In genomic region chr19:2495651-2496316, GRCh38 we compare ENCODE assay signal across 9 cellular contexts. TPM values are rescaled to one million over a fixed set of nuclear protein-coding genes. Genes with fewer than 3 reads are reported as not detected.
A peak's percentile ranks its signal among the peaks of the same experiment; 100 is the strongest.
DNase-seq lines count a peak whose midpoint lies in the region; ATAC-seq and TF ChIP-seq lines count a peak whose summit lies in the region.
"Had no signal": no experiment of that assay in that cellular context is flagged by ENCODE, and none has a peak within 500 bp of the region (broad histone marks: within the 10 kb centered on the region; RNA-seq: fewer than 3 reads in every experiment).

No MANE protein-coding gene starts in this region.

- H3K36me3 Mint-ChIP-seq in natural killer cell treated with Interleukin-12 subunit alpha and Interleukin-12 subunit beta and Interleukin-15 and Interleukin-18, amount 100 ng/mL, for 72 hours, result no peaks in the 10 kb centered on the region

- peak overlapping the region; percentile 73 for H3K4me2 ChIP-seq in OCI-LY7 (ENCODE audit: low read length)

- CTCF ChIA-PET in OCI-LY7 (lab: Charles Lee; ENCODE audit: unreplicated experiment), result interaction anchor here (1.1 kb wide), 1 partner anchor 20 kb away, joined by 3 read pairs; the partner anchor contains the start of gene GADD45B

- ATAC-seq in natural killer cell treated with Interleukin-12 subunit alpha and Interleukin-12 subunit beta and Interleukin-15 and Interleukin-18, amount 100 ng/mL, for 72 hours, result peak in 1 of 2 donors; percentile 1
- ATAC-seq in HG02884 (IDR thresholded peaks at IDR 0.05; ENCODE audit: unreplicated experiment) (no peak), HG02678 (IDR thresholded peaks at IDR 0.05; ENCODE audit: unreplicated experiment) (no peak)

- no peaks in the 10 kb centered on the region for H4K20me1 ChIP-seq in OCI-LY7 (ENCODE audit: insufficient read depth, low read length)

- no peak overlapping the region for H2AFZ ChIP-seq in OCI-LY7 (ENCODE audit: low read length)

- intact Hi-C loops in OCI-LY7 (cut with micrococcal nuclease; ENCODE audit: unreplicated experiment), result no loop called here

- H3K4me3 Mint-ChIP-seq in natural killer cell treated with Interleukin-12 subunit alpha and Interleukin-12 subunit beta and Interleukin-15 and Interleukin-18, amount 100 ng/mL, for 72 hours, result peak overlapping the region; percentile 51

- H3K9me2 ChIP-seq in OCI-LY7 (ENCODE audit: insufficient read depth, low read length), result no peaks in the 10 kb centered on the region

- H3K9me3 Mint-ChIP-seq in natural killer cell treated with Interleukin-12 subunit alpha and Interleukin-12 subunit beta and Interleukin-15 and Interleukin-18, amount 100 ng/mL, for 72 hours, result no peaks in the 10 kb centered on the region

- H3K4me3 ChIP-seq in OCI-LY7 (ENCODE audit: low read depth, low read length, poor library complexity, severe bottlenecking), result peak overlapping the region; percentile 67

- no peaks in the 10 kb centered on the region for H3K9me3 ChIP-seq in OCI-LY7 (ENCODE audit: low read length)
- H3K9me3 ChIP-seq: neutrophil had no signal

- H3K79me2 ChIP-seq in OCI-LY7 (ENCODE audit: insufficient read depth, low read depth, low read length), result no peaks in the 10 kb centered on the region

- peak; percentile 53 for DNase-seq in AG20443 (ENCODE audit: low spot score)
- no peak for DNase-seq in OCI-LY7 (ENCODE audit: low spot score)
- peak; percentile 52 for DNase-seq in fibroblast of gingiva (ENCODE audit: low read depth)
- no peak for DNase-seq in natural killer cell treated with Interleukin-12 subunit alpha and Interleukin-12 subunit beta and Interleukin-15 and Interleukin-18, amount 100 ng/mL, for 72 hours (ENCODE audit: low spot score)
- DNase-seq in NCI-H2029 treated with DMSO at 0.1 percent for 48 hours (lab: John Stamatoyannopoulos, UW), result no peak
- DNase-seq in NCI-H526 (lab: John Stamatoyannopoulos, UW), result no peak

- H3K4me1 Mint-ChIP-seq in natural killer cell treated with Interleukin-12 subunit alpha and Interleukin-12 subunit beta and Interleukin-15 and Interleukin-18, amount 100 ng/mL, for 72 hours (ENCODE audit: low read depth in 2 of 2), result peaks cover 0 to 7% of the 10 kb centered on the region in 2 donors

- H3K36me3 ChIP-seq in OCI-LY7 (ENCODE audit: insufficient read depth, low read length), result no peaks in the 10 kb centered on the region
- H3K36me3 ChIP-seq: neutrophil had no signal

- H3K4me1 ChIP-seq in OCI-LY7 (ENCODE audit: insufficient read depth, low read length, poor library complexity, severe bottlenecking), result peaks cover 56% of the 10 kb centered on the region

- H3K27ac Mint-ChIP-seq in natural killer cell treated with Interleukin-12 subunit alpha and Interleukin-12 subunit beta and Interleukin-15 and Interleukin-18, amount 100 ng/mL, for 72 hours, result peak overlapping the region in 1 of 2 donors; percentile 51

- no peak for TF ChIP-seq CTCF in OCI-LY7 (conservative IDR thresholded peaks at IDR 0.05; ENCODE audit: low read length)

- peaks cover 0 to 11% of the 10 kb centered on the region in 2 donors for H3K27me3 Mint-ChIP-seq in natural killer cell treated with Interleukin-12 subunit alpha and Interleukin-12 subunit beta and Interleukin-15 and Interleukin-18, amount 100 ng/mL, for 72 hours

- BruUV-seq in OCI-LY7 (replicated peaks; lab: Mats Ljungman, UMichigan), result no TSS peak

- H3K27ac ChIP-seq in OCI-LY7 (ENCODE audit: low read depth, low read length, poor library complexity, severe bottlenecking), result no peak overlapping the region

- POLR2A ChIA-PET in OCI-LY7 (lab: Charles Lee), result interaction anchor here (1.0 kb wide), 1 partner anchor 19 kb away, joined by 3 read pairs; no protein-coding TSS in a partner anchor

RNA-seq across cellular contexts. Expression of gene GADD45B, which starts 19.9 kb away (rescaled TPM):
- total RNA-seq in OCI-LY7 (2014; rRNA removed; shearing (Covaris generic)), result 98.4 and 102 TPM in 2 replicates
- total RNA-seq in OCI-LY7 (2022), result 36.5 and 40.5 TPM in 2 replicates
- total RNA-seq in natural killer cell treated with Interleukin-12 subunit alpha and Interleukin-12 subunit beta and Interleukin-15 and Interleukin-18, amount 100 ng/mL, for 72 hours, result 100 to 1,000 TPM; 233 to 784 TPM

RNA-seq across cellular contexts. Expression of gene LMNB2, which starts 39.0 kb away (rescaled TPM):
- 141 and 150 TPM in 2 replicates for total RNA-seq in OCI-LY7 (2014; rRNA removed; shearing (Covaris generic))
- 113 and 117 TPM in 2 replicates for total RNA-seq in OCI-LY7 (2022)
- 100 to 1,000 TPM in 1 of 2 donors, 10 to 100 TPM in 1; 74.9 to 165 TPM for total RNA-seq in natural killer cell treated with Interleukin-12 subunit alpha and Interleukin-12 subunit beta and Interleukin-15 and Interleukin-18, amount 100 ng/mL, for 72 hours

Comparison
In these comparisons a context has a peak if more than half of its experiments do, and no peak if none do; other contexts are left out.
1. DNase-seq: peak in AG20443 (single experiment) and fibroblast of gingiva (single experiment); none in OCI-LY7 (single experiment), natural killer cell treated with Interleukin-12 subunit alpha and Interleukin-12 subunit beta and Interleukin-15 and Interleukin-18, amount 100 ng/mL, for 72 hours (single experiment), NCI-H2029 treated with DMSO at 0.1 percent for 48 hours (single experiment) and NCI-H526 (0 of 2).